In genomic region chr10:88346151-88346977, GRCh38 we compare ENCODE assay signal across 21 cellular contexts.
DNase-seq lines count a peak whose midpoint lies in the region; ATAC-seq and TF ChIP-seq lines count a peak whose summit lies in the region.
"Had no signal": no experiment of that assay in that cellular context is flagged by ENCODE, and none has a peak within 500 bp of the region (broad histone marks: within the 10 kb centered on the region; RNA-seq: fewer than 3 reads in every experiment).

No MANE protein-coding gene starts in this region.

- H3K36me3 ChIP-seq in Caco-2 (ENCODE audit: control insufficient read depth, insufficient read depth, low read length) (no peaks in the 10 kb centered on the region), HUES6 (ENCODE audit: control insufficient read depth, insufficient read depth, low read length) (no peaks in the 10 kb centered on the region), mesodermal cell (ENCODE audit: control insufficient read depth, insufficient read depth, low read length) (no peaks in the 10 kb centered on the region)
- H3K36me3 ChIP-seq: sigmoid colon, stomach, upper lobe of right lung had no signal

- H3K27ac Mint-ChIP-seq in Caco-2 (ENCODE audit: unreplicated experiment), result no peak overlapping the region
- H3K27ac Mint-ChIP-seq: activated naive CD4-positive, alpha-beta T cell treated with anti-CD3 and anti-CD28 coated beads, Interleukin-2, amount 50 U/mL, for 24 hours had no signal

- CTCF ChIA-PET in Caco-2 (lab: Charles Lee), result interaction anchor here (0.6 to 0.9 kb wide), 4 partner anchors 40 to 576 kb away, joined by 3 to 5 read pairs (median 4); no protein-coding TSS in a partner anchor

- intact Hi-C loops in Caco-2 (cut with micrococcal nuclease; ENCODE audit: unreplicated experiment), result loop anchor here (1.0 kb wide), 1 partner anchor 120 kb away; no protein-coding TSS in a partner anchor

- H3K4me3 ChIP-seq in Caco-2 (ENCODE audit: low read depth, low read length) (no peak overlapping the region), HUES6 (ENCODE audit: low read depth, low read length) (no peak overlapping the region), mesodermal cell (ENCODE audit: extremely low read depth, insufficient read depth, low read length, poor library complexity, severe bottlenecking) (no peak overlapping the region)
- H3K4me3 ChIP-seq: sigmoid colon, stomach, upper lobe of right lung had no signal

- H3K4me1 ChIP-seq in Caco-2 (peaks cover 21% of the 10 kb centered on the region), HUES6 (ENCODE audit: control insufficient read depth, insufficient read depth, low read length) (peaks cover 49% of the 10 kb centered on the region), mesodermal cell (ENCODE audit: control insufficient read depth, insufficient read depth, low read length, poor library complexity, severe bottlenecking) (peaks cover 5% of the 10 kb centered on the region)
- H3K4me1 ChIP-seq: foreskin keratinocyte had no signal

- no peaks in the 10 kb centered on the region for H3K27me3 ChIP-seq in Caco-2 (replicated peaks; ENCODE audit: control insufficient read depth, insufficient read depth, low read length)
- no peaks in the 10 kb centered on the region for H3K27me3 ChIP-seq in HUES6 (ENCODE audit: control insufficient read depth, insufficient read depth, low read length)
- H3K27me3 ChIP-seq: foreskin keratinocyte, sigmoid colon, stomach, upper lobe of right lung had no signal

- H3K4me1 Mint-ChIP-seq in Caco-2 (ENCODE audit: low read depth, unreplicated experiment), result peaks cover 17% of the 10 kb centered on the region

- no peaks in the 10 kb centered on the region for H3K9me3 Mint-ChIP-seq in Caco-2 (ENCODE audit: unreplicated experiment)
- H3K9me3 Mint-ChIP-seq: activated naive CD4-positive, alpha-beta T cell treated with anti-CD3 and anti-CD28 coated beads, Interleukin-2, amount 50 U/mL, for 24 hours had no signal

- no peaks in the 10 kb centered on the region for H3K9me3 ChIP-seq in Caco-2
- no peaks in the 10 kb centered on the region for H3K9me3 ChIP-seq in HUES6 (ENCODE audit: control insufficient read depth, insufficient read depth, low read depth, low read length)
- no peaks in the 10 kb centered on the region for H3K9me3 ChIP-seq in mesodermal cell (ENCODE audit: control insufficient read depth, low read length)
- H3K9me3 ChIP-seq: sigmoid colon, stomach, upper lobe of right lung had no signal

- no peaks in the 10 kb centered on the region for H3K27me3 Mint-ChIP-seq in Caco-2 (ENCODE audit: insufficient read depth, unreplicated experiment)
- H3K27me3 Mint-ChIP-seq: activated naive CD4-positive, alpha-beta T cell treated with anti-CD3 and anti-CD28 coated beads, Interleukin-2, amount 50 U/mL, for 24 hours had no signal

- no peaks in the 10 kb centered on the region for H3K36me3 Mint-ChIP-seq in Caco-2 (ENCODE audit: insufficient read depth, unreplicated experiment)
- H3K36me3 Mint-ChIP-seq: activated naive CD4-positive, alpha-beta T cell treated with anti-CD3 and anti-CD28 coated beads, Interleukin-2, amount 50 U/mL, for 24 hours had no signal

- POLR2A ChIA-PET in Caco-2 (lab: Charles Lee), result no interaction called here

- no TSS peak for BruUV-seq in Caco-2 (replicated peaks; lab: Mats Ljungman, UMichigan)

- 60 to 88% methylated on average over 3 of the region's 6 CpGs for WGBS in mesodermal cell (ENCODE audit: insufficient coverage in 2 of 2), 2 experiments

- H3K4me3 Mint-ChIP-seq in Caco-2 (ENCODE audit: unreplicated experiment), result peak overlapping the region; percentile 29
- H3K4me3 Mint-ChIP-seq: activated naive CD4-positive, alpha-beta T cell treated with anti-CD3 and anti-CD28 coated beads, Interleukin-2, amount 50 U/mL, for 24 hours had no signal

- peak in 1 of 2 experiments; percentile 27 for DNase-seq in Caco-2
- DNase-seq in cerebellar cortex (ENCODE audit: low spot score), result peak; percentile 31
- no peak for DNase-seq in activated effector memory CD4-positive, alpha-beta T cell treated with anti-CD3 and anti-CD28 coated beads, Interleukin-2, amount 50 U/mL, for 16 hours
- DNase-seq in activated gamma-delta T cell treated with Interleukin-2 at 50 U/mL for 16 hours, result no peak
- DNase-seq: activated CD4-positive, alpha-beta T cell treated with anti-CD3 and anti-CD28 coated beads, Interleukin-2, amount 50 U/mL, for 48 hours; Calu3; foreskin keratinocyte; kidney glomerular epithelial cell; NCI-H187; NCI-H345; NK-92 treated with Interleukin-12 subunit alpha and Interleukin-12 subunit beta, amount 100 ng/mL, for 24 hours; nucleus accumbens; sigmoid colon; stimulated activated CD4-positive, alpha-beta T cell treated with anti-CD3 and anti-CD28 coated beads, Interleukin-1b, Interleukin-23, amount 100 ng/mL, for 48 hours; stomach; upper lobe of right lung had no signal

- TF ChIP-seq CTCF in Caco-2 (IDR thresholded peaks at IDR 0.05; ENCODE audit: insufficient read depth in 1 of 2, low read depth in 1 of 2, low read length in 1 of 2, severe bottlenecking in 1 of 2, unreplicated experiment in 1 of 2), result no peak

- H3K9ac ChIP-seq in HUES6 (ENCODE audit: low read length), result no peak overlapping the region

- ATAC-seq in HG02642 (IDR thresholded peaks at IDR 0.05; ENCODE audit: poor library complexity, unreplicated experiment), result no peak
- ATAC-seq in HG03354 (IDR thresholded peaks at IDR 0.05; ENCODE audit: poor library complexity, severe bottlenecking, unreplicated experiment), result no peak
- ATAC-seq: foreskin keratinocyte, upper lobe of right lung had no signal

- H3K27ac ChIP-seq in HUES6 (ENCODE audit: low read depth, low read length) (peak overlapping the region; percentile 42; the same call in 1 of the 2 replicates), mesodermal cell (ENCODE audit: low read depth, low read length, severe bottlenecking) (peak overlapping the region; percentile 55)
- H3K27ac ChIP-seq: foreskin keratinocyte, sigmoid colon, upper lobe of right lung had no signal
